2 cellular contexts compared by ENCODE assay signal in the genomic region with DNA sequence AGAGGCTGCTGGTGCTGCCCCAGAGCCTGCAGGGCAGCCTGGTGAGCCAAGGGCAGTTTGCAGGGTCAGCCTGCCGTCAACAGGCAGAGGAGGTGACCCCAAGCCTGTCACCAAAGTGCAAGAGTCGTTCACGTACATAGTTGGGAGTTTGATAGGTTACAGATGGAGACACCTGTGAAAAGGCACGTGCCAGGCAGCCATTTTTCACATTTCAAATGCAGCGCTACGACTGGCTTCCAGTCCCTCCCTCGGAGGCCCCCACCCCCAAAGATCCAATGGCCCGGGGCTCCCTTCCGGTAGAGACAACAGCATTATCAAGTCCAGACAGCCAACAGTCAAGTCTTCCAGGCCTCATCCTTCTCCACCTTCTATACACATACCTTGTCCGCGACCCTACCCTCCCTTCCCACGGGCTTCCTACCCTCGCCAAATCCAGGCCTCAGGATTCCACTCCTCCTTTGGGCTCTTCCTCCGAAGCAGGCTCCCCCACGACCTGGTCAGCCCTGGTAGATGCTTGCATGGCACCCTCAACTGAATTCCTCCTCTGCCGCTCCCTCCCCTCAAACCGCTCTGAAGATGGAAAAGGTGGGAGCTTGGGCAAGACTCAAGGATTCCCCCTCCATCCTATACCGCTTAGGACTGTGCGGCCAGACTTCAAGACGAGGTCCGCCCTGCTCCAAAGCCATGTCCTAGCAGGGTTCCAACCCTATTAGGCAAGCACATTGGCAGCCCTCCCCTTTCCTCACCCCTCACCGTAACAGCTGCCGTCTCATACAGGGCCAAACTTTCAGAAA.
TF ChIP-seq lines count a peak whose summit lies in the region.

No MANE protein-coding gene starts in this region.

TF ChIP-seq in GM12878, 131 proteins besides CTCF, POLR2A, EP300 and RAD21:
- TF ChIP-seq ZNF274 (IDR thresholded peaks at IDR 0.05; ENCODE audit: insufficient read depth, insufficient read length) (no peak), POLR2AphosphoS5 (IDR thresholded peaks at IDR 0.05; ENCODE audit: low read length) (peak; percentile 22; the same call in 1 of the 2 replicates)

TF ChIP-seq in HEK293T, 16 proteins besides CTCF, POLR2A, EP300 and RAD21:
- TF ChIP-seq BHLHE40 (IDR thresholded peaks at IDR 0.05; ENCODE audit: borderline replicate concordance) (no peak), CTBP1 (IDR thresholded peaks at IDR 0.05; ENCODE audit: borderline replicate concordance) (no peak), PKNOX1 (IDR thresholded peaks at IDR 0.05) (no peak)
